ENCODE assay signal across 8 cellular contexts in the genomic region with DNA sequence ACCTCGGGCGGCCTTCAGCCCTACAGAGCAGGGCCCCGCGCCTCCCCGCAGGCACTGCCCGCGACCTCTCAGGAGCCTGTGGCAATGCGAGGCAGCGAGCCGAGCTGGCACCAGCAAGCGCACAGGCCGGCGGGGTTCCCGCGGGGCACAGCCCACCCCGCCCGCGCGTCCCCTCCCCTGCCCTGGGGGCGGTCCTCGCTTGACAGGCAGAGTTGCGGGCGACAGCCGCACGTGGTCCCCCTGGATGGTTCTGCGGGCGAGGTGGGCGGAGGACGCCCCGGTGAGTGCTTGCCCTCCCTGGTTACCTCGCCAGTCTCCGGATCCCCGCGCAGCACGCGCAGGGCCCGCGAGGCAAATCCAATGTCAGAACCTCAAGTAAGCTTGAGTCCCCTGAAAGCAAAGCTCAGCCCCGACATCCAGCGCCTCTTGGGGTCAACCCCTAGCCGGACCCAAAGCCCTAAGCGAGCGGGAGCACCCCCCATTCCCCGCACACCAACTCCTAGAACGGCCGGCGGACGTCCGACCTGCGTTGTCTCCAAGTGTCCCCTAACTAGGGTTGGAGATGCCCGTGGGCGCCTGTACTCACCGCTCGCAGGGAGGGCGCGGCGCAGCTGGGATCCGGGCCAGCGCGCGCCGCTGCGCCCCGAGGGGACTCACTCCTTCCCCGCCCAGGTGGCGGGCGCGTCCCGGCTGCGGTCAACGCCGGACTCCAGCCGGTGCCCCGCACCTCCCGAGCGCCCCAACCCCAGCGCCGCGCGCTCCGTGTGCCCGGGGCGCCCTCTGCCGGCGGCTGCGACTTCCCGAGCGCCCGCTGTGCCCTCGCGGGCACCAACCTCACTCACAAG. TPM values are rescaled to one million over a fixed set of nuclear protein-coding genes. Genes with fewer than 3 reads are reported as not detected.
DNase-seq lines count a peak whose midpoint lies in the region; ATAC-seq and TF ChIP-seq lines count a peak whose summit lies in the region.

A gene (minus strand): TSS at position 123 of the 845 bp plus-strand sequence. CDS start 1,083 bp downstream, outside the sequence.

- no peak within 1 kb of the TSS for H3K27ac Mint-ChIP-seq in activated CD8-positive, alpha-beta T cell treated with anti-CD3 and anti-CD28 coated beads for 36 hours
- no peak within 1 kb of the TSS for H3K27ac Mint-ChIP-seq in effector memory CD8-positive, alpha-beta T cell

- TF ChIP-seq CTCF in GM06990 (IDR thresholded peaks at IDR 0.05; ENCODE audit: insufficient read depth, low read length, poor library complexity, severe bottlenecking), result peak; percentile 31
- TF ChIP-seq CTCF in activated CD8-positive, alpha-beta T cell treated with anti-CD3 and anti-CD28 coated beads for 36 hours (IDR thresholded peaks at IDR 0.05), result peak; percentile 95

- ATAC-seq in activated CD8-positive, alpha-beta T cell treated with anti-CD3 and anti-CD28 coated beads for 36 hours, result peak; percentile 80
- peak; percentile 65 for ATAC-seq in effector memory CD8-positive, alpha-beta T cell (replicated peaks)
- peak; percentile 78 for ATAC-seq in stimulated activated naive CD8-positive, alpha-beta T cell treated with anti-CD3 and anti-CD28 coated beads, Interleukin-15, Interleukin-2, amounts not matched to agents 100 U/mL and 50 U/mL, for 24 hours
- no peak for ATAC-seq in HG02763 (IDR thresholded peaks at IDR 0.05; ENCODE audit: unreplicated experiment)

- H3K36me3 ChIP-seq in GM06990 (ENCODE audit: control insufficient read depth, insufficient read depth, low read length), result no peaks in the 10 kb centered on the region
- H3K36me3 ChIP-seq in HUES64 (ENCODE audit: insufficient read depth, low read length), result no peaks in the 10 kb centered on the region
- H3K36me3 ChIP-seq in mucosa of stomach (ENCODE audit: control insufficient read depth, insufficient read depth, low read length), result no peaks in the 10 kb centered on the region

- DNase-seq in GM06990 (ENCODE audit: extremely low read depth, insufficient read length) (peak; percentile 38), A172 (ENCODE audit: low spot score) (no peak)
- peak; percentile 40 for DNase-seq in activated CD8-positive, alpha-beta T cell treated with anti-CD3 and anti-CD28 coated beads for 36 hours
- DNase-seq in effector memory CD8-positive, alpha-beta T cell, result peak; percentile 6 to 10 (median 10)
- DNase-seq in stimulated activated naive CD8-positive, alpha-beta T cell treated with anti-CD3 and anti-CD28 coated beads, Interleukin-15, Interleukin-2, amounts not matched to agents 100 U/mL and 50 U/mL, for 24 hours, result peak; percentile 76

- H3K4me1 ChIP-seq in HUES64 (ENCODE audit: insufficient read depth, low read length), result peaks cover 25% of the 10 kb centered on the region
- peaks cover 15% of the 10 kb centered on the region for H3K4me1 ChIP-seq in mucosa of stomach (ENCODE audit: control insufficient read depth, insufficient read depth, low read length)

- no peaks in the 10 kb centered on the region for H3K9me3 Mint-ChIP-seq in activated CD8-positive, alpha-beta T cell treated with anti-CD3 and anti-CD28 coated beads for 36 hours
- no peaks in the 10 kb centered on the region for H3K9me3 Mint-ChIP-seq in effector memory CD8-positive, alpha-beta T cell

- no peaks in the 10 kb centered on the region for H3K9me3 ChIP-seq in HUES64 (ENCODE audit: insufficient read depth, low read depth, low read length)
- H3K9me3 ChIP-seq in mucosa of stomach (ENCODE audit: control insufficient read depth, low read length), result no peaks in the 10 kb centered on the region

- no peaks in the 10 kb centered on the region for H3K36me3 Mint-ChIP-seq in activated CD8-positive, alpha-beta T cell treated with anti-CD3 and anti-CD28 coated beads for 36 hours (ENCODE audit: low read depth)
- no peaks in the 10 kb centered on the region for H3K36me3 Mint-ChIP-seq in effector memory CD8-positive, alpha-beta T cell (ENCODE audit: insufficient read depth)

- CTCF ChIA-PET in activated CD8-positive, alpha-beta T cell treated with anti-CD3 and anti-CD28 coated beads for 36 hours (lab: Charles Lee), result interaction anchor here (0.8 to 2.9 kb wide), 13 partner anchors 13 to 694 kb away, joined by 3 to 14 read pairs (median 3); no protein-coding TSS in a partner anchor

- POLR2A ChIA-PET in activated CD8-positive, alpha-beta T cell treated with anti-CD3 and anti-CD28 coated beads for 36 hours (lab: Charles Lee), result no interaction called here

- peaks cover 57% of the 10 kb centered on the region for H3K27me3 Mint-ChIP-seq in activated CD8-positive, alpha-beta T cell treated with anti-CD3 and anti-CD28 coated beads for 36 hours
- H3K27me3 Mint-ChIP-seq in effector memory CD8-positive, alpha-beta T cell, result peaks cover 68 to 76% of the 10 kb centered on the region in 2 donors

- WGBS in HUES64, result under 1% methylated on average over 91 of the region's 91 CpGs

- peak within 1 kb of the TSS; percentile 42 for H3K4me3 Mint-ChIP-seq in activated CD8-positive, alpha-beta T cell treated with anti-CD3 and anti-CD28 coated beads for 36 hours
- peak within 1 kb of the TSS; percentile 63 to 69 for H3K4me3 Mint-ChIP-seq in effector memory CD8-positive, alpha-beta T cell

- H3K27ac ChIP-seq in HUES64 (ENCODE audit: low read depth, low read length), result no peak within 1 kb of the TSS

- H3K4me1 Mint-ChIP-seq in activated CD8-positive, alpha-beta T cell treated with anti-CD3 and anti-CD28 coated beads for 36 hours (ENCODE audit: low read depth), result peaks cover 5% of the 10 kb centered on the region
- peaks cover 5% of the 10 kb centered on the region in 2 donors for H3K4me1 Mint-ChIP-seq in effector memory CD8-positive, alpha-beta T cell (ENCODE audit: low read depth in 2 of 2)

- H3K4me3 ChIP-seq in GM06990 (replicated peaks; ENCODE audit: low read depth, low read length) (no peak within 1 kb of the TSS), HUES64 (ENCODE audit: low read length) (peak within 1 kb of the TSS; percentile 55), mucosa of stomach (ENCODE audit: low read length) (peak within 1 kb of the TSS; percentile 14)

- H3K9ac ChIP-seq in HUES64 (ENCODE audit: low read depth, low read length) (no peak within 1 kb of the TSS; the same call in 1 of the 2 replicates), mucosa of stomach (ENCODE audit: low read length) (no peak within 1 kb of the TSS)

- intact Hi-C loops in activated CD8-positive, alpha-beta T cell treated with anti-CD3 and anti-CD28 coated beads for 36 hours (cut with micrococcal nuclease), result loop anchor here (5.0 kb wide), 1 partner anchor 492 kb away; no protein-coding TSS in a partner anchor

- H3K27me3 ChIP-seq in GM06990 (replicated peaks; ENCODE audit: control insufficient read depth, insufficient read depth, low read length) (no peaks in the 10 kb centered on the region; the same call in 1 of the 2 replicates), HUES64 (ENCODE audit: insufficient read depth, low read length) (peaks cover 64% of the 10 kb centered on the region), mucosa of stomach (ENCODE audit: control insufficient read depth, insufficient read depth, low read length) (peaks cover 36% of the 10 kb centered on the region)

RNA-seq across cellular contexts. Expression of the gene that starts here (rescaled TPM):
- polyA plus RNA-seq in HUES64 (2013, experiment 1 of 2), result 0.30 TPM
- polyA plus RNA-seq in HUES64 (2013, experiment 2 of 2), result 0.44 TPM
- not detected for total RNA-seq in activated CD8-positive, alpha-beta T cell treated with anti-CD3 and anti-CD28 coated beads for 36 hours
- total RNA-seq in A172 (2014; rRNA removed; shearing (Covaris generic)), result not detected in 2 replicates

Comparison
In these comparisons a context has a peak if more than half of its experiments do, and no peak if none do; other contexts are left out.
1. Peak in DNase-seq and ATAC-seq in activated CD8-positive, alpha-beta T cell treated with anti-CD3 and anti-CD28 coated beads for 36 hours; RNA of the gene not detected or under 1 TPM.